In genomic region chr12:43113616-43114015, GRCh38 we compare ENCODE assay signal across 21 cellular contexts.
DNase-seq lines count a peak whose midpoint lies in the region; ATAC-seq and TF ChIP-seq lines count a peak whose summit lies in the region.
"Had no signal": no experiment of that assay in that cellular context is flagged by ENCODE, and none has a peak within 500 bp of the region (broad histone marks: within the 10 kb centered on the region; RNA-seq: fewer than 3 reads in every experiment).

No MANE protein-coding gene starts in this region.

- H3K9me2 ChIP-seq in GM23248 (ENCODE audit: insufficient read depth): no peaks in the 10 kb centered on the region

- H3K79me1 ChIP-seq in mesenchymal stem cell (replicated peaks; ENCODE audit: low read length, poor library complexity, severe bottlenecking): no peaks in the 10 kb centered on the region

- H3K4me2 ChIP-seq in GM23248 (ENCODE audit: unreplicated experiment) (peak overlapping the region; percentile 33), mesenchymal stem cell (ENCODE audit: low read length, poor library complexity, severe bottlenecking) (no peak overlapping the region), smooth muscle cell (peak overlapping the region; percentile 80)
- H3K4me2 ChIP-seq: A549; BLaER1 treated with 17β-estradiol and CSF1 and Interleukin-3, amounts not matched to agents 10 nM and 100 nM had no signal

- TF ChIP-seq CTCF in smooth muscle cell (IDR thresholded peaks at IDR 0.05; ENCODE audit: borderline replicate concordance, insufficient read depth, poor library complexity, severe bottlenecking) (no peak), lower leg skin (IDR thresholded peaks at IDR 0.05) (no peak)

- H3K79me2 ChIP-seq in GM23248 (ENCODE audit: insufficient read depth) (no peaks in the 10 kb centered on the region), smooth muscle cell (ENCODE audit: low read depth) (peaks cover 6% of the 10 kb centered on the region)

- intact Hi-C loops in lower leg skin (cut with DNase I; ENCODE audit: low total_unique reads): no loop called here

- H3K14ac ChIP-seq in mesenchymal stem cell (ENCODE audit: low read length in 2 of 2): no peak overlapping the region

- H2AFZ ChIP-seq in GM23248 (no peak overlapping the region), mesenchymal stem cell (ENCODE audit: low read depth, low read length) (no peak overlapping the region), smooth muscle cell (ENCODE audit: low read depth) (no peak overlapping the region)

- H4K8ac ChIP-seq in mesenchymal stem cell (ENCODE audit: low read length): no peak overlapping the region

- WGBS in GM23248 (ENCODE audit: low coverage in 1 of 2, low lambda C conversion rate in 2 of 2, missing lambda C conversion rate in 2 of 2), 2 experiments: 41 to 48% methylated on average over 4 of the region's 4 CpGs
- 90% methylated on average over 3 of the region's 4 CpGs for WGBS in mesenchymal stem cell
- WGBS in smooth muscle cell (ENCODE audit: low lambda C conversion rate): 82% methylated on average over 4 of the region's 4 CpGs
- WGBS in lower leg skin, 2 donors: 52 to 59% methylated on average over 4 of the region's 4 CpGs

- H3K27me3 ChIP-seq in GM23248 (replicated peaks; ENCODE audit: insufficient read depth) (no peaks in the 10 kb centered on the region), SJSA1 (replicated peaks) (peaks cover 51% of the 10 kb centered on the region), mesenchymal stem cell (ENCODE audit: control insufficient read depth in 1 of 2, insufficient read depth in 1 of 2, low read length in 2 of 2) (no peaks in the 10 kb centered on the region), smooth muscle cell (ENCODE audit: low read depth) (no peaks in the 10 kb centered on the region)
- H3K27me3 ChIP-seq: BLaER1 treated with 17β-estradiol and CSF1 and Interleukin-3, amounts not matched to agents 10 nM and 100 nM had no signal

- H3K4me3 ChIP-seq in GM23248: no peak overlapping the region
- H3K4me3 ChIP-seq in SJSA1: no peak overlapping the region
- no peak overlapping the region for H3K4me3 ChIP-seq in mesenchymal stem cell (ENCODE audit: insufficient read depth in 1 of 2, low read depth in 1 of 2, low read length in 2 of 2)
- no peak overlapping the region for H3K4me3 ChIP-seq in smooth muscle cell
- no peak overlapping the region for H3K4me3 ChIP-seq in lower leg skin (ENCODE audit: low read depth, poor library complexity, severe bottlenecking)
- H3K4me3 ChIP-seq: A549; BLaER1 treated with 17β-estradiol and CSF1 and Interleukin-3, amounts not matched to agents 10 nM and 100 nM; GM12878 had no signal

- H4K91ac ChIP-seq in mesenchymal stem cell (ENCODE audit: low read length): no peak overlapping the region

- ATAC-seq in HG02981 (IDR thresholded peaks at IDR 0.05; ENCODE audit: unreplicated experiment) (no peak), GM21737 (IDR thresholded peaks at IDR 0.05; ENCODE audit: unreplicated experiment) (no peak)
- ATAC-seq: A549; CD8-positive, alpha-beta T cell; GM12878 had no signal

- H3K27ac ChIP-seq in GM23248 (peak overlapping the region; percentile 44; the same call in 1 of the 2 replicates), SJSA1 (no peak overlapping the region), mesenchymal stem cell (ENCODE audit: low read length, poor library complexity, severe bottlenecking) (no peak overlapping the region), smooth muscle cell (ENCODE audit: low read depth) (peak overlapping the region; percentile 98)
- H3K27ac ChIP-seq: 22Rv1; A549; BLaER1 treated with 17β-estradiol and CSF1 and Interleukin-3, amounts not matched to agents 10 nM and 100 nM; C4-2B had no signal

- no peak overlapping the region for H3K4ac ChIP-seq in mesenchymal stem cell (ENCODE audit: low read depth in 1 of 2, low read length in 2 of 2)

- no peak overlapping the region for H3K9ac ChIP-seq in GM23248
- H3K9ac ChIP-seq in mesenchymal stem cell (ENCODE audit: low read length): peak overlapping the region; percentile 13
- H3K9ac ChIP-seq in smooth muscle cell (ENCODE audit: low read depth): peak overlapping the region; percentile 63
- H3K9ac ChIP-seq: BLaER1 treated with 17β-estradiol and CSF1 and Interleukin-3, amounts not matched to agents 10 nM and 100 nM had no signal

- H3F3A ChIP-seq in GM23248 (ENCODE audit: insufficient read depth) (peaks cover 6% of the 10 kb centered on the region; the same call in 1 of the 2 replicates), smooth muscle cell (ENCODE audit: low read depth) (peaks cover 13% of the 10 kb centered on the region)

- H2AK5ac ChIP-seq in mesenchymal stem cell (ENCODE audit: low read length, severe bottlenecking): no peak overlapping the region

- in situ Hi-C loops in GM23248 (cut with MboI): no loop called here

- no peak overlapping the region for H2BK12ac ChIP-seq in mesenchymal stem cell (ENCODE audit: low read length in 2 of 2)

- H3K9me3 ChIP-seq in GM23248 (ENCODE audit: low read depth) (no peaks in the 10 kb centered on the region), SJSA1 (replicated peaks) (no peaks in the 10 kb centered on the region; the same call in 1 of the 2 replicates), mesenchymal stem cell (ENCODE audit: control insufficient read depth, low read length) (no peaks in the 10 kb centered on the region), smooth muscle cell (replicated peaks; ENCODE audit: low read depth) (no peaks in the 10 kb centered on the region)
- H3K9me3 ChIP-seq: A549; BLaER1 treated with 17β-estradiol and CSF1 and Interleukin-3, amounts not matched to agents 10 nM and 100 nM; Caco-2 had no signal

- H2BK5ac ChIP-seq in mesenchymal stem cell (ENCODE audit: low read depth, low read length, poor library complexity, severe bottlenecking): no peak overlapping the region

- DNase-seq in GM23248 (no peak), SJSA1 (ENCODE audit: low read depth in 1 of 2, low spot score in 2 of 2) (peak; percentile 58 to 87), mesenchymal stem cell (no peak), smooth muscle cell (lab: John Stamatoyannopoulos, UW; ENCODE audit: unreplicated experiment) (no peak), lower leg skin (ENCODE audit: low spot score in 2 of 2) (no peak)
- DNase-seq: AML-193; Caco-2; Calu3; CD4-positive, alpha-beta T cell; CD8-positive, alpha-beta T cell; DMS79; DND-41; EL; GDM1 had no signal

- no peak overlapping the region for H2BK15ac ChIP-seq in mesenchymal stem cell (ENCODE audit: low read depth, poor library complexity, severe bottlenecking)

- H4K20me1 ChIP-seq in GM23248 (ENCODE audit: insufficient read depth) (no peaks in the 10 kb centered on the region), smooth muscle cell (ENCODE audit: low read depth) (no peaks in the 10 kb centered on the region)
- H4K20me1 ChIP-seq: BLaER1 treated with 17β-estradiol and CSF1 and Interleukin-3, amounts not matched to agents 10 nM and 100 nM had no signal

- H3K18ac ChIP-seq in mesenchymal stem cell (ENCODE audit: low read depth in 1 of 2, low read length in 2 of 2): no peak overlapping the region

- H3K23ac ChIP-seq in mesenchymal stem cell (ENCODE audit: low read length in 2 of 2): no peak overlapping the region

- H3K36me3 ChIP-seq in GM23248 (ENCODE audit: low read depth) (no peaks in the 10 kb centered on the region), SJSA1 (no peaks in the 10 kb centered on the region), mesenchymal stem cell (ENCODE audit: control insufficient read depth in 1 of 2, insufficient read depth in 2 of 2, low read depth in 1 of 2, low read length in 2 of 2) (no peaks in the 10 kb centered on the region), smooth muscle cell (ENCODE audit: low read depth) (no peaks in the 10 kb centered on the region)
- H3K36me3 ChIP-seq: BLaER1 treated with 17β-estradiol and CSF1 and Interleukin-3, amounts not matched to agents 10 nM and 100 nM had no signal

- TF ChIP-seq POLR2A in lower leg skin (IDR thresholded peaks at IDR 0.05): no peak

- H3K4me1 ChIP-seq in GM23248 (ENCODE audit: insufficient read depth) (peaks cover 22% of the 10 kb centered on the region), SJSA1 (replicated peaks) (no peaks in the 10 kb centered on the region), mesenchymal stem cell (ENCODE audit: control insufficient read depth, insufficient read depth, low read depth, low read length) (no peaks in the 10 kb centered on the region), smooth muscle cell (ENCODE audit: low read depth) (peaks cover 21% of the 10 kb centered on the region)
- H3K4me1 ChIP-seq: A549 had no signal

- no peak overlapping the region for H2BK120ac ChIP-seq in mesenchymal stem cell (ENCODE audit: low read depth, low read length)

Comparison
In these comparisons a context has a peak if more than half of its experiments do, and no peak if none do; other contexts are left out.
1. DNase-seq: peak in SJSA1 (2 of 2); none in GM23248 (single experiment), mesenchymal stem cell (single experiment), smooth muscle cell (single experiment) and lower leg skin (0 of 2).
2. H3K27ac ChIP-seq: peak in GM23248 (single experiment) and smooth muscle cell (single experiment); none in SJSA1 (single experiment) and mesenchymal stem cell (single experiment).